ENCODE assay signal across 8 cellular contexts in genomic region chr1:155070721-155071556, GRCh38.
DNase-seq lines count a peak whose midpoint lies in the region.

No MANE protein-coding gene starts in this region.

- peak overlapping the region; percentile 7 for H3K4me3 ChIP-seq in endocrine pancreas (ENCODE audit: control insufficient read depth, insufficient read depth, low read length)

- H3K4me1 ChIP-seq in endocrine pancreas (ENCODE audit: control insufficient read depth, insufficient read depth, low read length), result no peaks in the 10 kb centered on the region

- H3K9me3 ChIP-seq in endocrine pancreas (ENCODE audit: control insufficient read depth, low read length), result no peaks in the 10 kb centered on the region

- no peaks in the 10 kb centered on the region for H3K27me3 ChIP-seq in endocrine pancreas (ENCODE audit: control insufficient read depth, insufficient read depth, low read length)

- DNase-seq in D341Med (ENCODE audit: low spot score), result peak; percentile 88
- peak; percentile 24 for DNase-seq in GOT3 (lab: John Stamatoyannopoulos, UW)
- DNase-seq in NCI-H226, result peak; percentile 80
- DNase-seq in activated CD8-positive, alpha-beta memory T cell treated with anti-CD3 and anti-CD28 coated beads for 24 hours, result peak; percentile 87
- peak; percentile 56 for DNase-seq in midbrain (lab: John Stamatoyannopoulos, UW)
- DNase-seq in stimulated activated CD8-positive, alpha-beta memory T cell treated with anti-CD3 and anti-CD28 coated beads, Interleukin-7, amount 100 ng/mL, for 48 hours (ENCODE audit: extremely low read depth in 1 of 2, low read depth in 1 of 2), result peak; percentile 52 to 67
- no peak for DNase-seq in NCI-H2196 (lab: John Stamatoyannopoulos, UW; ENCODE audit: unreplicated experiment)

- peak overlapping the region; percentile 62 for H3K9ac ChIP-seq in endocrine pancreas (ENCODE audit: control insufficient read depth, insufficient read depth, low read length)

- H3K36me3 ChIP-seq in endocrine pancreas (ENCODE audit: control insufficient read depth, insufficient read depth, low read length), result no peaks in the 10 kb centered on the region
